In genomic region chr10:102009801-102010425, GRCh38 we compare ENCODE assay signal across 1 cellular context.
TF ChIP-seq lines count a peak whose summit lies in the region.

No MANE protein-coding gene starts in this region.

TF ChIP-seq in SK-N-SH, 30 proteins besides CTCF, POLR2A, EP300 and RAD21 (continued from another document):
- TF ChIP-seq PBX3 (IDR thresholded peaks at IDR 0.05) (no peak), FOXJ3 (CRISPR knock-in tag; IDR thresholded peaks at IDR 0.05) (no peak), SMC3 (IDR thresholded peaks at IDR 0.05; ENCODE audit: low read depth, low read length) (peak; percentile 96)
- TF ChIP-seq, protein P1, sequence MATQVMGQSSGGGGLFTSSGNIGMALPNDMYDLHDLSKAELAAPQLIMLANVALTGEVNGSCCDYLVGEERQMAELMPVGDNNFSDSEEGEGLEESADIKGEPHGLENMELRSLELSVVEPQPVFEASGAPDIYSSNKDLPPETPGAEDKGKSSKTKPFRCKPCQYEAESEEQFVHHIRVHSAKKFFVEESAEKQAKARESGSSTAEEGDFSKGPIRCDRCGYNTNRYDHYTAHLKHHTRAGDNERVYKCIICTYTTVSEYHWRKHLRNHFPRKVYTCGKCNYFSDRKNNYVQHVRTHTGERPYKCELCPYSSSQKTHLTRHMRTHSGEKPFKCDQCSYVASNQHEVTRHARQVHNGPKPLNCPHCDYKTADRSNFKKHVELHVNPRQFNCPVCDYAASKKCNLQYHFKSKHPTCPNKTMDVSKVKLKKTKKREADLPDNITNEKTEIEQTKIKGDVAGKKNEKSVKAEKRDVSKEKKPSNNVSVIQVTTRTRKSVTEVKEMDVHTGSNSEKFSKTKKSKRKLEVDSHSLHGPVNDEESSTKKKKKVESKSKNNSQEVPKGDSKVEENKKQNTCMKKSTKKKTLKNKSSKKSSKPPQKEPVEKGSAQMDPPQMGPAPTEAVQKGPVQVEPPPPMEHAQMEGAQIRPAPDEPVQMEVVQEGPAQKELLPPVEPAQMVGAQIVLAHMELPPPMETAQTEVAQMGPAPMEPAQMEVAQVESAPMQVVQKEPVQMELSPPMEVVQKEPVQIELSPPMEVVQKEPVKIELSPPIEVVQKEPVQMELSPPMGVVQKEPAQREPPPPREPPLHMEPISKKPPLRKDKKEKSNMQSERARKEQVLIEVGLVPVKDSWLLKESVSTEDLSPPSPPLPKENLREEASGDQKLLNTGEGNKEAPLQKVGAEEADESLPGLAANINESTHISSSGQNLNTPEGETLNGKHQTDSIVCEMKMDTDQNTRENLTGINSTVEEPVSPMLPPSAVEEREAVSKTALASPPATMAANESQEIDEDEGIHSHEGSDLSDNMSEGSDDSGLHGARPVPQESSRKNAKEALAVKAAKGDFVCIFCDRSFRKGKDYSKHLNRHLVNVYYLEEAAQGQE (IDR thresholded peaks at IDR 0.05; ENCODE audit: low read depth, low read length): no peak
